Comparison of ENCODE assay signal across 27 cellular contexts in genomic region chr6:4384638-4385036, GRCh38.
"Had no signal": no experiment of that assay in that cellular context is flagged by ENCODE, and none has a peak within 500 bp of the region (broad histone marks: within the 10 kb centered on the region; RNA-seq: fewer than 3 reads in every experiment).

No MANE protein-coding gene starts in this region.

- H3K4me1 Mint-ChIP-seq: activated CD8-positive, alpha-beta memory T cell treated with anti-CD3 and anti-CD28 coated beads, Interleukin-2, amount 10 ng/mL, durations not matched to agents 7 days and 5 days; activated naive CD4-positive, alpha-beta T cell treated with anti-CD3 and anti-CD28 coated beads, Interleukin-2, amount 50 U/mL, for 24 hours; T-cell had no signal

- H3K27ac Mint-ChIP-seq: activated CD8-positive, alpha-beta memory T cell treated with anti-CD3 and anti-CD28 coated beads, Interleukin-2, amount 10 ng/mL, durations not matched to agents 7 days and 5 days; activated naive CD4-positive, alpha-beta T cell treated with anti-CD3 and anti-CD28 coated beads, Interleukin-2, amount 50 U/mL, for 24 hours; activated T-cell treated with anti-CD3 and anti-CD28 coated beads, Interleukin-2, amount 50 U/mL, for 24 hours; activated T-helper 1 cell treated with anti-CD3 and anti-CD28 coated beads, Interleukin-12 subunit alpha, Interleukin-12 subunit beta, Interleukin-2, Interleukin-4 antibody, amounts not matched to agents 30 ng/mL and 10 ng/mL and 1 ng/mL, durations not matched to agents 14 hours and 24 hours and 36 hours; T-cell had no signal

- H3K4me3 Mint-ChIP-seq: activated CD8-positive, alpha-beta memory T cell treated with anti-CD3 and anti-CD28 coated beads, Interleukin-2, amount 10 ng/mL, durations not matched to agents 7 days and 5 days; activated naive CD4-positive, alpha-beta T cell treated with anti-CD3 and anti-CD28 coated beads, Interleukin-2, amount 50 U/mL, for 24 hours; activated T-cell treated with anti-CD3 and anti-CD28 coated beads, Interleukin-2, amount 50 U/mL, for 24 hours; activated T-helper 1 cell treated with anti-CD3 and anti-CD28 coated beads, Interleukin-12 subunit alpha, Interleukin-12 subunit beta, Interleukin-2, Interleukin-4 antibody, amounts not matched to agents 30 ng/mL and 10 ng/mL and 1 ng/mL, durations not matched to agents 14 hours and 24 hours and 36 hours; T-cell had no signal

- H3K36me3 Mint-ChIP-seq: activated CD8-positive, alpha-beta memory T cell treated with anti-CD3 and anti-CD28 coated beads, Interleukin-2, amount 10 ng/mL, durations not matched to agents 7 days and 5 days; T-cell had no signal

- ATAC-seq: activated CD8-positive, alpha-beta memory T cell treated with anti-CD3 and anti-CD28 coated beads, Interleukin-2, amount 10 ng/mL, durations not matched to agents 7 days and 5 days; T-cell had no signal

- H3K27ac ChIP-seq: breast epithelium, Peyer's patch, RWPE1, SJSA1 had no signal

- DNase-seq: activated CD4-positive, alpha-beta T cell treated with anti-CD3 and anti-CD28 coated beads for 48 hours; activated CD4-positive, alpha-beta T cell treated with anti-CD3 and anti-CD28 coated beads, Interleukin-2, amount 50 U/mL, for 48 hours; activated CD4-positive, CD25-positive, alpha-beta regulatory T cell treated with anti-CD3 and anti-CD28 coated beads, Interleukin-2, amount 50 U/mL, for 72 hours; activated CD8-positive, alpha-beta memory T cell treated with anti-CD3 and anti-CD28 coated beads, Interleukin-2, amount 10 ng/mL, durations not matched to agents 7 days and 5 days; activated effector memory CD4-positive, alpha-beta T cell treated with Interleukin-2 at 50 U/mL for 16 hours; activated naive CD4-positive, alpha-beta T cell; activated T-cell treated with anti-CD3 and anti-CD28 coated beads, Interleukin-2, amount 50 U/mL, for 24 hours; aorta; caudate nucleus; MM.1S; NCI-H1105; NCI-H1436; NCI-H1694 treated with DMSO at 0.1 percent for 48 hours; NCI-H2029 treated with DMSO at 0.1 percent for 48 hours; NCI-H345; NCI-H510A; NCI-H526 treated with DMSO at 0.1 percent for 48 hours; Peyer's patch; Right ventricle myocardium superior; T-cell; T-helper 2 cell; T1000 had no signal

- H3K4me1 ChIP-seq: breast epithelium, Peyer's patch had no signal

- H3K36me3 ChIP-seq: breast epithelium, Peyer's patch, SJSA1 had no signal

- H3K27me3 ChIP-seq: breast epithelium, Peyer's patch, SJSA1 had no signal

- H3K4me3 ChIP-seq: breast epithelium, Peyer's patch, SJSA1 had no signal
